8 cellular contexts compared by ENCODE assay signal in the genomic region with DNA sequence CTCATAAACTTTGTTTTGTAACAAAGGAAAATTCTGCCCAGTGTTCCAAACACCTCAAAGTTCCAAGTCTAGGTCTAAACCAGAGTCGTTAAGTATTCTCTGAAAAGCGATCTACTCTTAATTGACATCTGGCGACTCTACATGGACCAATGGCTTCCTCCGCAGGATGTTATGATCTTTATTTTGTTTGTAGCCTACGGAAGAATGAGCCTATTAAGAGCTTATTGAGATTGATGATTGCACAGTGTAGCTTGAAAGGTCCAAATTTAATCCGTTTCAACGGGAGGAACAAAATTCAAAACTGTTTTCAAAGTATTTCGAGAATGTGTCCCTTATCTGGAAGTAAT.
A peak's percentile ranks its signal among the peaks of the same experiment; 100 is the strongest.
DNase-seq lines count a peak whose midpoint lies in the region; ATAC-seq and TF ChIP-seq lines count a peak whose summit lies in the region.

No MANE protein-coding gene starts in this region.

- no peak for ATAC-seq in HCT116
- no peak for ATAC-seq in HG02610 (IDR thresholded peaks at IDR 0.05; ENCODE audit: unreplicated experiment)
- ATAC-seq in HG02571 (IDR thresholded peaks at IDR 0.05; ENCODE audit: unreplicated experiment): no peak
- no peak for ATAC-seq in GM21423 (IDR thresholded peaks at IDR 0.05; ENCODE audit: unreplicated experiment)

- H3K9me2 ChIP-seq in HCT116 (ENCODE audit: insufficient read depth) (no peaks in the 10 kb centered on the region), OCI-LY7 (ENCODE audit: insufficient read depth, low read length) (no peaks in the 10 kb centered on the region)

- H3K4me1 ChIP-seq in HCT116 (ENCODE audit: control insufficient read depth in 1 of 2, insufficient read depth in 2 of 2, low read length in 2 of 2): peaks cover 15 to 25% of the 10 kb centered on the region in 2 experiments
- H3K4me1 ChIP-seq in OCI-LY7 (ENCODE audit: insufficient read depth, low read length, poor library complexity, severe bottlenecking): peaks cover 33% of the 10 kb centered on the region
- peaks cover 47% of the 10 kb centered on the region for H3K4me1 ChIP-seq in mononuclear cell (ENCODE audit: insufficient read depth, low read length)

- H3K79me2 ChIP-seq in HCT116 (ENCODE audit: insufficient read depth, low read length) (peaks cover 77% of the 10 kb centered on the region), OCI-LY7 (ENCODE audit: insufficient read depth, low read depth, low read length) (peaks cover 81% of the 10 kb centered on the region)

- H3K27ac ChIP-seq in HCT116 (ENCODE audit: low read depth, low read length) (peak overlapping the region; percentile 93), OCI-LY7 (ENCODE audit: low read depth, low read length, poor library complexity, severe bottlenecking) (peak overlapping the region; percentile 94)

- H3K9ac ChIP-seq in HCT116 (ENCODE audit: low read length): peak overlapping the region; percentile 91

- H3K9me3 Mint-ChIP-seq in Calu3 (ENCODE audit: low read depth, unreplicated experiment): no peaks in the 10 kb centered on the region

- H3K4me3 ChIP-seq in HCT116 (replicated peaks in 1 of 2; ENCODE audit: low read depth in 1 of 2, low read length in 2 of 2) (peak overlapping the region; percentile 81), OCI-LY7 (ENCODE audit: low read depth, low read length, poor library complexity, severe bottlenecking) (peak overlapping the region; percentile 89), choroid plexus epithelial cell (ENCODE audit: low read depth, low read length) (peak overlapping the region; percentile 92), mononuclear cell (ENCODE audit: low read length) (peak overlapping the region; percentile 72)

- H3K36me3 Mint-ChIP-seq in Calu3 (ENCODE audit: insufficient read depth, unreplicated experiment): peaks cover 44% of the 10 kb centered on the region

- H3K9me3 ChIP-seq in HCT116 (ENCODE audit: control insufficient read depth in 1 of 2, insufficient read depth in 1 of 2, low read depth in 1 of 2, low read length in 2 of 2) (0 out of 4 replicates have a peak, but pooled peaks cover 0 to 5% of the 10 kb centered on the region in 2 experiments), OCI-LY7 (ENCODE audit: low read length) (no peaks in the 10 kb centered on the region), mononuclear cell (ENCODE audit: low read depth, low read length) (no peaks in the 10 kb centered on the region)

- no peak for DNase-seq in Calu3
- DNase-seq in HCT116 (ENCODE audit: low read depth, low spot score): peak; percentile 28
- peak; percentile 70 for DNase-seq in OCI-LY7 (ENCODE audit: low spot score)
- DNase-seq in choroid plexus epithelial cell (ENCODE audit: low read depth): peak; percentile 63

- H3K27me3 ChIP-seq in HCT116 (ENCODE audit: insufficient read depth, low read length): no peaks in the 10 kb centered on the region
- H3K27me3 ChIP-seq in mononuclear cell (ENCODE audit: insufficient read depth, low read length): no peaks in the 10 kb centered on the region

- POLR2A ChIA-PET in HCT116 (lab: Charles Lee): interaction anchor here (1.4 to 1.8 kb wide), 2 partner anchors 10 to 118 kb away, joined by 4 to 6 read pairs; a partner anchor contains a TSS
- POLR2A ChIA-PET in OCI-LY7 (lab: Charles Lee): interaction anchor here (0.7 to 2.2 kb wide), 6 partner anchors 10 to 759 kb away, joined by 3 to 12 read pairs (median 5); a partner anchor contains a TSS

- TF ChIP-seq CTCF in Calu3 (IDR thresholded peaks at IDR 0.05; ENCODE audit: unreplicated experiment): no peak
- no peak for TF ChIP-seq CTCF in HCT116 (IDR thresholded peaks at IDR 0.05 in 2 of 3, conservative IDR thresholded peaks at IDR 0.05 in 1 of 3; ENCODE audit: borderline replicate concordance in 1 of 3, insufficient read depth in 1 of 3, low read depth in 2 of 3, low read length in 2 of 3)
- TF ChIP-seq CTCF in OCI-LY7 (conservative IDR thresholded peaks at IDR 0.05; ENCODE audit: low read length): no peak
- no peak for TF ChIP-seq CTCF in choroid plexus epithelial cell (conservative IDR thresholded peaks at IDR 0.05; ENCODE audit: low read depth, low read length)

- H3K4me1 Mint-ChIP-seq in Calu3 (ENCODE audit: low read depth, unreplicated experiment): peaks cover 14% of the 10 kb centered on the region

- no peaks in the 10 kb centered on the region for H3K36me3 ChIP-seq in HCT116 (ENCODE audit: control insufficient read depth in 1 of 2, insufficient read depth in 2 of 2, low read length in 2 of 2)
- peaks cover 34% of the 10 kb centered on the region for H3K36me3 ChIP-seq in OCI-LY7 (ENCODE audit: insufficient read depth, low read length)

- BruUV-seq in Calu3 (replicated peaks; lab: Mats Ljungman, UMichigan) (no TSS peak), HCT116 (replicated peaks; lab: Mats Ljungman, UMichigan) (no TSS peak), OCI-LY7 (replicated peaks; lab: Mats Ljungman, UMichigan) (no TSS peak)

- H3K4me2 ChIP-seq in HCT116 (ENCODE audit: low read length) (peak overlapping the region; percentile 70), OCI-LY7 (ENCODE audit: low read length) (peak overlapping the region; percentile 98)

- H3K27ac Mint-ChIP-seq in Calu3 (ENCODE audit: unreplicated experiment): peak overlapping the region; percentile 95

- intact Hi-C loops in Calu3 (cut with micrococcal nuclease; ENCODE audit: unreplicated experiment) (no loop called here), HCT116 (cut with micrococcal nuclease) (no loop called here), OCI-LY7 (cut with micrococcal nuclease; ENCODE audit: unreplicated experiment) (no loop called here)

- CTCF ChIA-PET in Calu3 (lab: Charles Lee): interaction anchor here (0.5 to 1.1 kb wide), 5 partner anchors 11 to 138 kb away, joined by 3 to 6 read pairs (median 3); no protein-coding TSS in a partner anchor
- CTCF ChIA-PET in HCT116 (lab: Charles Lee): interaction anchor here (1.2 to 1.6 kb wide), 3 partner anchors 10 to 268 kb away, joined by 3 to 6 read pairs (median 4); no protein-coding TSS in a partner anchor
- CTCF ChIA-PET in OCI-LY7 (lab: Charles Lee; ENCODE audit: unreplicated experiment): interaction anchor here (0.6 kb wide), 1 partner anchor 27 kb away, joined by 3 read pairs; no protein-coding TSS in a partner anchor

- peak overlapping the region; percentile 89 for H3K4me3 Mint-ChIP-seq in Calu3 (ENCODE audit: low read depth, unreplicated experiment)

- H2AFZ ChIP-seq in HCT116 (ENCODE audit: low read depth, low read length, poor library complexity, severe bottlenecking): no peak overlapping the region
- H2AFZ ChIP-seq in OCI-LY7 (ENCODE audit: low read length): peak overlapping the region; percentile 78; the same call in 1 of the 2 replicates

- no peak for TF ChIP-seq RAD21 in HCT116 (IDR thresholded peaks at IDR 0.05; ENCODE audit: low read depth)

- H4K20me1 ChIP-seq in HCT116 (ENCODE audit: insufficient read depth): peaks cover 10% of the 10 kb centered on the region; the same call in 1 of the 2 replicates
- peaks cover 3% of the 10 kb centered on the region; the same call in 1 of the 2 replicates for H4K20me1 ChIP-seq in OCI-LY7 (ENCODE audit: insufficient read depth, low read length)

- RAD21 ChIA-PET in HCT116 (lab: Charles Lee; ENCODE audit: low non-redundant PET in 1 of 2, low total read pairs in 2 of 2, uncharacterized antibody in 2 of 2, unreplicated experiment in 2 of 2): no interaction called here

- H3K27me3 Mint-ChIP-seq in Calu3 (ENCODE audit: unreplicated experiment): no peaks in the 10 kb centered on the region

- no peak for TF ChIP-seq POLR2A in HCT116 (IDR thresholded peaks at IDR 0.05; ENCODE audit: borderline replicate concordance, extremely low read depth, insufficient read depth, insufficient read length)

TF ChIP-seq in HCT116, 20 proteins besides CTCF, POLR2A, EP300 and RAD21 (continues in another document):
- TF ChIP-seq ZFX (IDR thresholded peaks at IDR 0.05): no peak
- no peak for TF ChIP-seq POLR2AphosphoS5 (IDR thresholded peaks at IDR 0.05; ENCODE audit: low read depth, low read length)
- TF ChIP-seq SIN3A (IDR thresholded peaks at IDR 0.05; ENCODE audit: low read depth): no peak
- TF ChIP-seq TCF7L2 (IDR thresholded peaks at IDR 0.05; ENCODE audit: borderline replicate concordance, extremely low read depth, insufficient read depth, insufficient read length): no peak
- no peak for TF ChIP-seq ZNF274 (IDR thresholded peaks at IDR 0.05; ENCODE audit: low read depth, low read length)
- no peak for TF ChIP-seq CBX3 (IDR thresholded peaks at IDR 0.05; ENCODE audit: low read depth)
- no peak for TF ChIP-seq EZH2 (IDR thresholded peaks at IDR 0.05)
- no peak for TF ChIP-seq EGR1 (IDR thresholded peaks at IDR 0.05; ENCODE audit: low read depth)
- TF ChIP-seq, protein P1, sequence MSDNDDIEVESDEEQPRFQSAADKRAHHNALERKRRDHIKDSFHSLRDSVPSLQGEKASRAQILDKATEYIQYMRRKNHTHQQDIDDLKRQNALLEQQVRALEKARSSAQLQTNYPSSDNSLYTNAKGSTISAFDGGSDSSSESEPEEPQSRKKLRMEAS (IDR thresholded peaks at IDR 0.05): no peak
- no peak for TF ChIP-seq EZH2phosphoT487 (IDR thresholded peaks at IDR 0.05; ENCODE audit: borderline replicate concordance)
- TF ChIP-seq YY1 (IDR thresholded peaks at IDR 0.05; ENCODE audit: extremely low read depth, insufficient replicate concordance, low read depth, low read length): no peak
- no peak for TF ChIP-seq SRF (IDR thresholded peaks at IDR 0.05; ENCODE audit: low read depth)
- no peak for TF ChIP-seq SP1 (IDR thresholded peaks at IDR 0.05; ENCODE audit: low read depth)
- TF ChIP-seq JUND (IDR thresholded peaks at IDR 0.05): no peak
- TF ChIP-seq, protein P2, sequence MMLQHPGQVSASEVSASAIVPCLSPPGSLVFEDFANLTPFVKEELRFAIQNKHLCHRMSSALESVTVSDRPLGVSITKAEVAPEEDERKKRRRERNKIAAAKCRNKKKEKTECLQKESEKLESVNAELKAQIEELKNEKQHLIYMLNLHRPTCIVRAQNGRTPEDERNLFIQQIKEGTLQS (IDR thresholded peaks at IDR 0.05): no peak
- no peak for TF ChIP-seq ELF1 (IDR thresholded peaks at IDR 0.05; ENCODE audit: borderline replicate concordance, low read depth)
- no peak for TF ChIP-seq FOSL1 (IDR thresholded peaks at IDR 0.05; ENCODE audit: low read depth)
